Comparison of ENCODE assay signal across 27 cellular contexts in genomic region chr3:152664766-152665165, GRCh38.
"Had no signal": no experiment of that assay in that cellular context is flagged by ENCODE, and none has a peak within 500 bp of the region (broad histone marks: within the 10 kb centered on the region; RNA-seq: fewer than 3 reads in every experiment).

No MANE protein-coding gene starts in this region.

- H3K9me3 ChIP-seq: suprapubic skin, testis, thoracic aorta, thyroid gland, upper lobe of left lung, upper lobe of right lung, uterus, vagina had no signal

- ATAC-seq: stimulated activated effector memory CD8-positive, alpha-beta T cell treated with anti-CD3 and anti-CD28 coated beads, Interleukin-12 subunit alpha, Interleukin-12 subunit beta, amount 100 ng/mL, for 72 hours; stimulated activated memory B cell treated with anti-CD40 and anti-IgM and Interleukin-4, amounts not matched to agents 10 μg/mL and 1 μg/mL and 100 μg/mL, for 72 hours; stimulated activated naive B cell treated with anti-CD40 and anti-IgM and Interleukin-4, amounts not matched to agents 10 μg/mL and 1 μg/mL and 100 μg/mL, for 72 hours; stimulated activated naive CD8-positive, alpha-beta T cell treated with anti-CD3 and anti-CD28 coated beads, Interleukin-15, amount 100 ng/mL, for 72 hours; stimulated activated naive CD8-positive, alpha-beta T cell treated with anti-CD3 and anti-CD28 coated beads, Interleukin-15, Interleukin-2, amounts not matched to agents 100 U/mL and 50 U/mL, for 24 hours; upper lobe of right lung had no signal

- H3K27me3 ChIP-seq: stomach, suprapubic skin, testis, thyroid gland, tibial artery, tibial nerve, transverse colon, upper lobe of left lung, upper lobe of right lung, uterus, vagina had no signal

- H3K4me1 ChIP-seq: stomach, testis, thyroid gland, tibial artery, tibial nerve, uterus, vagina had no signal

- DNase-seq: stimulated activated CD4-positive, alpha-beta T cell treated with anti-CD3 and anti-CD28 coated beads, Interleukin-2, amount 100 ng/mL, for 48 hours; stimulated activated CD4-positive, alpha-beta T cell treated with anti-CD3 and anti-CD28 coated beads, Interleukin-4, amount 100 ng/mL, for 1 hour; stimulated activated CD4-positive, alpha-beta T cell treated with anti-CD3 and anti-CD28 coated beads, Interleukin-4, amount 100 ng/mL, for 24 hours; stimulated activated CD4-positive, alpha-beta T cell treated with anti-CD3 and anti-CD28 coated beads, Interleukin-4, amount 100 ng/mL, for 4 hours; stimulated activated CD8-positive, alpha-beta memory T cell treated with anti-CD3 and anti-CD28 coated beads, Interleukin-4, amount 100 ng/mL, for 48 hours; stimulated activated naive B cell treated with anti-CD40 and anti-IgM and Interleukin-4, amounts not matched to agents 10 μg/mL and 1 μg/mL and 100 μg/mL, for 72 hours; stimulated activated naive CD4-positive, alpha-beta T cell; stimulated activated naive CD4-positive, alpha-beta T cell treated with Interleukin-2 at 50 U/mL for 16 hours; stimulated activated naive CD8-positive, alpha-beta T cell treated with anti-CD3 and anti-CD28 coated beads, Interleukin-15, amount 100 ng/mL, for 72 hours; stimulated activated naive CD8-positive, alpha-beta T cell treated with anti-CD3 and anti-CD28 coated beads, Interleukin-15, Interleukin-2, amounts not matched to agents 100 U/mL and 50 U/mL, for 24 hours; stomach; substantia nigra; testis; thyroid gland; tibial artery; transverse colon; trophoblast cell; upper lobe of left lung; upper lobe of right lung; uterus had no signal

- H3K27ac ChIP-seq: stomach, suprapubic skin, testis, thoracic aorta, thyroid gland, tibial artery, tibial nerve, transverse colon, upper lobe of left lung, upper lobe of right lung, uterus, vagina had no signal

- H3K36me3 ChIP-seq: stomach, suprapubic skin, thoracic aorta, thyroid gland, tibial artery, tibial nerve, transverse colon, upper lobe of left lung, upper lobe of right lung, uterus, vagina had no signal

- H3K4me3 ChIP-seq: stomach, suprapubic skin, testis, thoracic aorta, thyroid gland, tibial artery, tibial nerve, transverse colon, upper lobe of left lung, upper lobe of right lung, uterus, vagina had no signal

- FAIRE-seq: urothelium cell line had no signal
